1 cellular context compared by ENCODE assay signal in the genomic region with DNA sequence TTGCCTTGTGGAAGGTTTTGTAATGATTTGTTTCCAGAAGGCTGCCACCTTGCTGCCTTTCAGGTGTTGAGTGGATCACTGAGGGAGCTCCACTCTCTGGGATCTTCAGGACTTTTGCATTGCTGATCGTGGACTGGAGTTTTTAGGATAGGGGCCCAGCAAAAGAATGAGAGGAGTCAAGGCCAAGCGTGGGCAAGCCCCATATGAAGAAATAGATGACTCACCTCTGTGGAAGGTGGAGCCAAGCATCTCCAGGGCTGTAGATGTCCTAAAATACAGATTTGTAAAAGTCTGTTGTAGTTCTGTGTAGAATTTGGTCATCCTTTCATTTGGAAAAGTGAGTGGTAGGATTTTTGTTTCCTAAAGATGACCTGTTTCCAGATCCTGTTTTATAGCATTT.
A peak's percentile ranks its signal among the peaks of the same experiment; 100 is the strongest.
TF ChIP-seq lines count a peak whose summit lies in the region.

No MANE protein-coding gene starts in this region.

TF ChIP-seq in IMR-90, 13 proteins besides CTCF, POLR2A, EP300 and RAD21:
- TF ChIP-seq BHLHE40 (IDR thresholded peaks at IDR 0.05; ENCODE audit: low read depth, low read length) (peak; percentile 46; the same call in 1 of the 2 replicates), SMC3 (IDR thresholded peaks at IDR 0.05; ENCODE audit: low read depth, low read length) (no peak), NFE2L2 (IDR thresholded peaks at IDR 0.05; ENCODE audit: low read depth, low read length) (no peak), RFX5 (IDR thresholded peaks at IDR 0.05; ENCODE audit: low read depth, low read length) (no peak), RCOR1 (IDR thresholded peaks at IDR 0.05; ENCODE audit: insufficient replicate concordance, low read length) (no peak), CEBPB (IDR thresholded peaks at IDR 0.05; ENCODE audit: low read depth, low read length) (peak; percentile 94), FOS (IDR thresholded peaks at IDR 0.05; ENCODE audit: low read depth, low read length) (peak; percentile 82), MAZ (IDR thresholded peaks at IDR 0.05; ENCODE audit: borderline replicate concordance, low read depth, low read length) (no peak), MAFK (IDR thresholded peaks at IDR 0.05; ENCODE audit: low read depth, low read length) (no peak)
- TF ChIP-seq, protein P1, sequence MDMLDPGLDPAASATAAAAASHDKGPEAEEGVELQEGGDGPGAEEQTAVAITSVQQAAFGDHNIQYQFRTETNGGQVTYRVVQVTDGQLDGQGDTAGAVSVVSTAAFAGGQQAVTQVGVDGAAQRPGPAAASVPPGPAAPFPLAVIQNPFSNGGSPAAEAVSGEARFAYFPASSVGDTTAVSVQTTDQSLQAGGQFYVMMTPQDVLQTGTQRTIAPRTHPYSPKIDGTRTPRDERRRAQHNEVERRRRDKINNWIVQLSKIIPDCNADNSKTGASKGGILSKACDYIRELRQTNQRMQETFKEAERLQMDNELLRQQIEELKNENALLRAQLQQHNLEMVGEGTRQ (IDR thresholded peaks at IDR 0.05; ENCODE audit: low read depth, low read length) = no peak
- TF ChIP-seq, protein P2, sequence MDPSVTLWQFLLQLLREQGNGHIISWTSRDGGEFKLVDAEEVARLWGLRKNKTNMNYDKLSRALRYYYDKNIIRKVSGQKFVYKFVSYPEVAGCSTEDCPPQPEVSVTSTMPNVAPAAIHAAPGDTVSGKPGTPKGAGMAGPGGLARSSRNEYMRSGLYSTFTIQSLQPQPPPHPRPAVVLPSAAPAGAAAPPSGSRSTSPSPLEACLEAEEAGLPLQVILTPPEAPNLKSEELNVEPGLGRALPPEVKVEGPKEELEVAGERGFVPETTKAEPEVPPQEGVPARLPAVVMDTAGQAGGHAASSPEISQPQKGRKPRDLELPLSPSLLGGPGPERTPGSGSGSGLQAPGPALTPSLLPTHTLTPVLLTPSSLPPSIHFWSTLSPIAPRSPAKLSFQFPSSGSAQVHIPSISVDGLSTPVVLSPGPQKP (IDR thresholded peaks at IDR 0.05; ENCODE audit: borderline replicate concordance, low read depth, low read length) = no peak
